8 cellular contexts compared by ENCODE assay signal in genomic region chr6:29627762-29628418, GRCh38. TPM values are rescaled to one million over a fixed set of nuclear protein-coding genes. Genes with fewer than 3 reads are reported as not detected.
DNase-seq lines count a peak whose midpoint lies in the region; ATAC-seq and TF ChIP-seq lines count a peak whose summit lies in the region.

No MANE protein-coding gene starts in this region.

- peak overlapping the region in 55 of 59 donors; percentile 18 to 97 (median 89) for H3K27ac ChIP-seq in dorsolateral prefrontal cortex

- ATAC-seq in left lobe of liver (peak; percentile 39), GM18505 (IDR thresholded peaks at IDR 0.05; ENCODE audit: unreplicated experiment) (no peak), HG03442 (IDR thresholded peaks at IDR 0.05; ENCODE audit: unreplicated experiment) (no peak)

- intact Hi-C loops in dorsolateral prefrontal cortex (cut with DNase I) = no loop called here

- H3K27me3 ChIP-seq in dorsolateral prefrontal cortex = peaks cover 0 to 4% (median 0%) of the 10 kb centered on the region in 45 donors

- TF ChIP-seq CTCF in dorsolateral prefrontal cortex (IDR thresholded peaks at IDR 0.05 in 54 of 56, conservative IDR thresholded peaks at IDR 0.05 in 2 of 56; ENCODE audit: low read depth in 1 of 56, partially characterized antibody in 56 of 56) = no peak

- H3K4me3 ChIP-seq in dorsolateral prefrontal cortex = peak overlapping the region; percentile 54 to 86 (median 76)

- no peak for TF ChIP-seq POLR2A in GM18505 (IDR thresholded peaks at IDR 0.05; ENCODE audit: borderline replicate concordance, extremely low read depth, insufficient read depth, insufficient read length)

- DNase-seq in ELR (ENCODE audit: low read depth) (peak; percentile 93), NCI-H2227 (lab: John Stamatoyannopoulos, UW; ENCODE audit: unreplicated experiment) (peak; percentile 89), dorsolateral prefrontal cortex (peak in 9 of 10 donors; percentile 45 to 84 (median 64)), left lobe of liver (ENCODE audit: low spot score) (no peak)
- peak; percentile 28 to 34 for DNase-seq in activated CD4-positive, alpha-beta T cell treated with anti-CD3 and anti-CD28 coated beads, Interleukin-2, amount 50 U/mL, for 24 hours (ENCODE audit: low read depth in 1 of 2, low spot score in 1 of 2)
- peak; percentile 44 for DNase-seq in stimulated activated CD4-positive, alpha-beta T cell treated with anti-CD3 and anti-CD28 coated beads, Interleukin-2, amount 100 ng/mL, for 4 hours (ENCODE audit: low read depth)

RNA-seq across cellular contexts. Expression of gene GABBR1, which starts 5.1 kb away (rescaled TPM):
- total RNA-seq in dorsolateral prefrontal cortex = 100 to 1,000 TPM; 180 to 458 (median 348) TPM
- 3.0 TPM for total RNA-seq in left lobe of liver

RNA-seq across cellular contexts. Expression of gene MOG, which starts 29.0 kb away (rescaled TPM):
- 100 to 1,000 TPM in 93 of 120 experiments, 10 to 100 TPM in 27; 23.2 to 788 (median 170) TPM for total RNA-seq in dorsolateral prefrontal cortex
- not detected for total RNA-seq in left lobe of liver

RNA-seq across cellular contexts. Expression of gene OR2H2, which starts 43.0 kb away (rescaled TPM):
- not detected for total RNA-seq in dorsolateral prefrontal cortex
- not detected for total RNA-seq in left lobe of liver

RNA-seq across cellular contexts. Expression of gene ZFP57, which starts 53.1 kb away (rescaled TPM):
- total RNA-seq in dorsolateral prefrontal cortex (under 1 TPM in 16 of 120 experiments, not detected in 104; 0.24 to 0.82 (median 0.47) TPM), left lobe of liver (not detected)

Comparison
In these comparisons a context has a peak if more than half of its experiments do, and no peak if none do; other contexts are left out.
1. RNA of gene GABBR1, which starts 5.1 kb away (total RNA-seq): 180 to 458 TPM in dorsolateral prefrontal cortex; 3.0 TPM in left lobe of liver (single experiment); every median in the first group is over 10 times any median in the second.
2. RNA of gene MOG, which starts 29.0 kb away (total RNA-seq): 23.2 to 788 TPM in dorsolateral prefrontal cortex; not detected in left lobe of liver (single experiment); every median in the first group is over 10 times any median in the second.